ENCODE assay signal across 8 cellular contexts in the genomic region with DNA sequence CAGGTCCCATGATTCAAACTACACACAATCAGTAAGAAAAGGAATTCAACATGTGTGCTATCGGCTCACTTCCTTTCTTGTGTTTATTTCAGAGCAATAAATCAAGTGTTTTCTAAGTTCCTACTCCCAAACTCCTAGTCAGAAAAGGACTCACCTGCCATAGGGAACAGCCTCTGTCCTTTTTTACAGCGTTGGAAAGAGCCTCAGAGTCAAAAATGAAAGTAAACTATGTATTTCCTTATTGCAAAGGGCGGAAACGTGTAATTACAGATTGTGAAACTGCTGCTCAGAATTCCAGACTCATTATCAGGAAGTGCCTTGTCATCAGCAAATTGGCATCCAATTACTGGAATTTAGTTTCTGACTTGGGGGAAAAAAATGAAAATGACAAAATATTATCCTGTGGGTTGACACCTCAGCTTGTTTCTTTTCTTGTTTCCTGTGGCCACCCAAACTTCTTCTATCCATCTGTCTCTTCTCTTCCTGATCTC. TPM values are rescaled to one million over a fixed set of nuclear protein-coding genes. Genes with fewer than 3 reads are reported as not detected.
A peak's percentile ranks its signal among the peaks of the same experiment; 100 is the strongest.
DNase-seq lines count a peak whose midpoint lies in the region; TF ChIP-seq lines count a peak whose summit lies in the region.

A gene (minus strand): TSS at position 210 of the 491 bp plus-strand sequence. CDS start 49 bp downstream, at position 161.

- H3K36me3 ChIP-seq in MG63, result no peaks in the 10 kb centered on the region

- H3K27ac ChIP-seq in VCaP, result peak within 1 kb of the TSS; percentile 51

- CTCF ChIA-PET in activated CD8-positive, alpha-beta memory T cell treated with anti-CD3 and anti-CD28 coated beads for 36 hours (lab: Charles Lee), result no interaction called here

- no peaks in the 10 kb centered on the region for H3K27me3 ChIP-seq in MG63

- POLR2A ChIA-PET in activated CD8-positive, alpha-beta memory T cell treated with anti-CD3 and anti-CD28 coated beads for 36 hours (lab: Charles Lee), result interaction anchor here (0.6 kb wide), 1 partner anchor 55 kb away, joined by 3 read pairs; no protein-coding TSS in a partner anchor

- no peaks in the 10 kb centered on the region; the same call in 1 of the 2 replicates for H3K9me3 ChIP-seq in MG63

- peak within 1 kb of the TSS; percentile 36 for H3K4me3 ChIP-seq in HFF-Myc (replicated peaks; ENCODE audit: low read depth, low read length)
- peak within 1 kb of the TSS; percentile 62 for H3K4me3 ChIP-seq in MG63
- H3K4me3 ChIP-seq in fibroblast of villous mesenchyme (ENCODE audit: low read depth, low read length), result peak within 1 kb of the TSS; percentile 68

- DNase-seq in activated CD8-positive, alpha-beta memory T cell treated with anti-CD3 and anti-CD28 coated beads for 24 hours, result no peak
- DNase-seq in HFF-Myc (ENCODE audit: extremely low read depth, low read depth) (peak; percentile 66), MG63 (no peak), fibroblast of villous mesenchyme (ENCODE audit: low read depth) (peak; percentile 92), pons (ENCODE audit: low spot score) (peak; percentile 63), DMS79 (lab: John Stamatoyannopoulos, UW) (no peak)

- no peak for TF ChIP-seq CTCF in HFF-Myc (IDR thresholded peaks at IDR 0.05; ENCODE audit: low read depth, low read length, missing control alignments)
- TF ChIP-seq CTCF in VCaP (conservative IDR thresholded peaks at IDR 0.05), result no peak
- TF ChIP-seq CTCF in fibroblast of villous mesenchyme (IDR thresholded peaks at IDR 0.05; ENCODE audit: insufficient read depth, low read depth, low read length), result no peak

RNA-seq across cellular contexts. Expression of the gene that starts here (rescaled TPM):
- total RNA-seq in activated CD8-positive, alpha-beta memory T cell treated with anti-CD3 and anti-CD28 coated beads for 36 hours, result 10 to 100 TPM; 46.1 to 56.0 TPM
- total RNA-seq in MG63 (2014; rRNA removed; shearing (Covaris generic); ENCODE audit: low replicate concordance), result 38.6 and 64.4 TPM in 2 replicates
- 87.0 and 133 TPM in 2 replicates for total RNA-seq in fibroblast of villous mesenchyme

Comparison
In these comparisons a context has a peak if more than half of its experiments do, and no peak if none do; other contexts are left out.
1. DNase-seq: peak in HFF-Myc (single experiment), fibroblast of villous mesenchyme (single experiment) and pons (single experiment); none in activated CD8-positive, alpha-beta memory T cell treated with anti-CD3 and anti-CD28 coated beads for 24 hours (single experiment), MG63 (single experiment) and DMS79 (single experiment).
2. Peak in every context shown above with its lines, with median percentiles within 50 percentile points of each other: H3K4me3 ChIP-seq.